ENCODE assay signal across 8 cellular contexts in genomic region chr1:212949771-212950170, GRCh38. TPM values are rescaled to one million over a fixed set of nuclear protein-coding genes. Genes with fewer than 3 reads are reported as not detected.
A peak's percentile ranks its signal among the peaks of the same experiment; 100 is the strongest.
DNase-seq lines count a peak whose midpoint lies in the region; ATAC-seq and TF ChIP-seq lines count a peak whose summit lies in the region.

No MANE protein-coding gene starts in this region.

- CTCF ChIA-PET in activated CD4-positive, alpha-beta T cell treated with anti-CD3 and anti-CD28 coated beads, Interleukin-2, amount 10 ng/mL, durations not matched to agents 7 days and 5 days (lab: Charles Lee): interaction anchor here (0.7 to 1.0 kb wide), 3 partner anchors 8 to 26 kb away, joined by 3 to 7 read pairs (median 3); no protein-coding TSS in a partner anchor

- H3K4me1 Mint-ChIP-seq in activated CD4-positive, alpha-beta T cell treated with anti-CD3 and anti-CD28 coated beads, Interleukin-2, amount 10 ng/mL, durations not matched to agents 7 days and 5 days: peaks cover 11% of the 10 kb centered on the region
- peaks cover 14% of the 10 kb centered on the region for H3K4me1 Mint-ChIP-seq in stimulated activated naive CD8-positive, alpha-beta T cell treated with anti-CD3 and anti-CD28 coated beads, Interleukin-15, amount 100 ng/mL, for 72 hours

- H3K9me3 Mint-ChIP-seq in activated CD4-positive, alpha-beta T cell treated with anti-CD3 and anti-CD28 coated beads, Interleukin-2, amount 10 ng/mL, durations not matched to agents 7 days and 5 days: peaks cover 5% of the 10 kb centered on the region
- H3K9me3 Mint-ChIP-seq in stimulated activated naive CD8-positive, alpha-beta T cell treated with anti-CD3 and anti-CD28 coated beads, Interleukin-15, amount 100 ng/mL, for 72 hours: no peaks in the 10 kb centered on the region

- DNase-seq in activated CD4-positive, alpha-beta T cell treated with anti-CD3 and anti-CD28 coated beads, Interleukin-2, amount 10 ng/mL, durations not matched to agents 7 days and 5 days: no peak
- DNase-seq in activated CD4-positive, alpha-beta T cell treated with anti-CD3 and anti-CD28 coated beads for 48 hours: no peak
- no peak for DNase-seq in stimulated activated naive CD8-positive, alpha-beta T cell treated with anti-CD3 and anti-CD28 coated beads, Interleukin-15, amount 100 ng/mL, for 72 hours
- DNase-seq in SHP77 treated with DMSO at 0.1 percent for 48 hours (lab: John Stamatoyannopoulos, UW): no peak
- DNase-seq in NCI-H1048 (lab: John Stamatoyannopoulos, UW): no peak

- no peak for TF ChIP-seq CTCF in WI38 (IDR thresholded peaks at IDR 0.05; ENCODE audit: low read depth, low read length)

- no peak overlapping the region for H3K27ac Mint-ChIP-seq in activated CD4-positive, alpha-beta T cell treated with anti-CD3 and anti-CD28 coated beads, Interleukin-2, amount 10 ng/mL, durations not matched to agents 7 days and 5 days
- no peak overlapping the region for H3K27ac Mint-ChIP-seq in stimulated activated naive CD8-positive, alpha-beta T cell treated with anti-CD3 and anti-CD28 coated beads, Interleukin-15, amount 100 ng/mL, for 72 hours

- no peak for ATAC-seq in stimulated activated naive CD8-positive, alpha-beta T cell treated with anti-CD3 and anti-CD28 coated beads, Interleukin-15, amount 100 ng/mL, for 72 hours
- ATAC-seq in HG02798 (IDR thresholded peaks at IDR 0.05; ENCODE audit: poor library complexity, unreplicated experiment): no peak

- no peaks in the 10 kb centered on the region for H3K36me3 Mint-ChIP-seq in activated CD4-positive, alpha-beta T cell treated with anti-CD3 and anti-CD28 coated beads, Interleukin-2, amount 10 ng/mL, durations not matched to agents 7 days and 5 days (ENCODE audit: low read depth)

- no peaks in the 10 kb centered on the region for H3K9me3 ChIP-seq in iPS-18c (ENCODE audit: control insufficient read depth, insufficient read depth, low read length)

- peaks cover 67% of the 10 kb centered on the region for H3K27me3 Mint-ChIP-seq in activated CD4-positive, alpha-beta T cell treated with anti-CD3 and anti-CD28 coated beads, Interleukin-2, amount 10 ng/mL, durations not matched to agents 7 days and 5 days
- H3K27me3 Mint-ChIP-seq in stimulated activated naive CD8-positive, alpha-beta T cell treated with anti-CD3 and anti-CD28 coated beads, Interleukin-15, amount 100 ng/mL, for 72 hours: peaks cover 66% of the 10 kb centered on the region

- H3K4me3 ChIP-seq in WI38 (ENCODE audit: low read depth, low read length) (peak overlapping the region; percentile 60), iPS-18c (ENCODE audit: insufficient read depth, low read depth, low read length) (peak overlapping the region; percentile 87; the same call in 1 of the 2 replicates)

- POLR2A ChIA-PET in activated CD4-positive, alpha-beta T cell treated with anti-CD3 and anti-CD28 coated beads, Interleukin-2, amount 10 ng/mL, durations not matched to agents 7 days and 5 days (lab: Charles Lee): no interaction called here

- H3K4me3 Mint-ChIP-seq in activated CD4-positive, alpha-beta T cell treated with anti-CD3 and anti-CD28 coated beads, Interleukin-2, amount 10 ng/mL, durations not matched to agents 7 days and 5 days: peak overlapping the region; percentile 77
- H3K4me3 Mint-ChIP-seq in stimulated activated naive CD8-positive, alpha-beta T cell treated with anti-CD3 and anti-CD28 coated beads, Interleukin-15, amount 100 ng/mL, for 72 hours: peak overlapping the region; percentile 86 to 91

RNA-seq across cellular contexts. Expression of gene VASH2, which starts 0.6 kb away (rescaled TPM):
- under 1 TPM in 1 of 2 experiments, not detected in 1; 0.12 TPM for total RNA-seq in activated CD4-positive, alpha-beta T cell treated with anti-CD3 and anti-CD28 coated beads, Interleukin-2, amount 10 ng/mL, durations not matched to agents 7 days and 5 days
